Comparison of ENCODE assay signal across 12 cellular contexts in the genomic region with DNA sequence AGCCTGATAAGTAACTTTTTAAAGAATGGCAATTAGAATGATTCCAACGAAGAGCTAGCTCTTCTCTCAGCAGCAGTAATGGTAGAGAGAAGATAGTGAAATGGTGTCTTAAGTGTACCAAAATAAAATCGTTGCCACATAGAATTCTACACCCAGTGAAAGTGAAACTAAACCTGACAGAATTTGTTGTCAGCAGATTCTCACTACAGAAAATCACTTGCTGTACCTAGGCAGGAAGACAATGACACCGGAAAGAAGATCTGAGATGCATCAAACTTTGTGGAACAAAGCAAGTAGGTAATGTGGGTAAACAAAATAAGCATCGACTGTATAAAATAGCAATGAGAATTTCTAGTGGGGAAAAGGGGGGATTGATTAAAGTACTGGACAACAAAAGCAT. TPM values are rescaled to one million over a fixed set of nuclear protein-coding genes. Genes with fewer than 3 reads are reported as not detected.
DNase-seq lines count a peak whose midpoint lies in the region; ATAC-seq lines count a peak whose summit lies in the region.
"Had no signal": no experiment of that assay in that cellular context is flagged by ENCODE, and none has a peak within 500 bp of the region (broad histone marks: within the 10 kb centered on the region; RNA-seq: fewer than 3 reads in every experiment).

No MANE protein-coding gene starts in this region.

- peaks cover 25% of the 10 kb centered on the region for H3K9me3 Mint-ChIP-seq in activated CD4-positive, alpha-beta T cell treated with anti-CD3 and anti-CD28 coated beads, Interleukin-2, amount 10 ng/mL, durations not matched to agents 7 days and 5 days
- H3K9me3 Mint-ChIP-seq in IgD-negative memory B cell, result peaks cover under 1 to 11% (median 6%) of the 10 kb centered on the region in 3 donors
- no peaks in the 10 kb centered on the region for H3K9me3 Mint-ChIP-seq in activated naive CD8-positive, alpha-beta T cell treated with anti-CD3 and anti-CD28 coated beads, Interleukin-2, amount 10 ng/mL, durations not matched to agents 7 days and 5 days
- H3K9me3 Mint-ChIP-seq in stimulated activated naive B cell treated with anti-CD40 and anti-IgM and Interleukin-4, amounts not matched to agents 10 μg/mL and 1 μg/mL and 100 μg/mL, for 72 hours, result peaks cover 4 to 5% of the 10 kb centered on the region in 2 donors

- peaks cover 25% of the 10 kb centered on the region for H3K4me1 Mint-ChIP-seq in activated CD4-positive, alpha-beta T cell treated with anti-CD3 and anti-CD28 coated beads, Interleukin-2, amount 10 ng/mL, durations not matched to agents 7 days and 5 days
- peaks cover 6 to 13% (median 8%) of the 10 kb centered on the region in 3 donors for H3K4me1 Mint-ChIP-seq in IgD-negative memory B cell
- H3K4me1 Mint-ChIP-seq in activated naive CD8-positive, alpha-beta T cell treated with anti-CD3 and anti-CD28 coated beads, Interleukin-2, amount 10 ng/mL, durations not matched to agents 7 days and 5 days, result peaks cover 14% of the 10 kb centered on the region
- peaks cover 8 to 10% of the 10 kb centered on the region in 2 donors for H3K4me1 Mint-ChIP-seq in stimulated activated naive B cell treated with anti-CD40 and anti-IgM and Interleukin-4, amounts not matched to agents 10 μg/mL and 1 μg/mL and 100 μg/mL, for 72 hours

- ATAC-seq in activated naive CD8-positive, alpha-beta T cell treated with anti-CD3 and anti-CD28 coated beads, Interleukin-2, amount 10 ng/mL, durations not matched to agents 7 days and 5 days (ENCODE audit: low read depth), result peak; percentile 97
- no peak for ATAC-seq in stimulated activated naive B cell treated with anti-CD40 and anti-IgM and Interleukin-4, amounts not matched to agents 10 μg/mL and 1 μg/mL and 100 μg/mL, for 72 hours (replicated peaks)
- no peak for ATAC-seq in HG03108 (IDR thresholded peaks at IDR 0.05; ENCODE audit: unreplicated experiment)

- CTCF ChIA-PET in activated CD4-positive, alpha-beta T cell treated with anti-CD3 and anti-CD28 coated beads, Interleukin-2, amount 10 ng/mL, durations not matched to agents 7 days and 5 days (lab: Charles Lee), result interaction anchor here (1.3 to 1.4 kb wide), 2 partner anchors 10 to 12 kb away, joined by 3 read pairs; no protein-coding TSS in a partner anchor

- H3K27ac Mint-ChIP-seq in activated CD4-positive, alpha-beta T cell treated with anti-CD3 and anti-CD28 coated beads, Interleukin-2, amount 10 ng/mL, durations not matched to agents 7 days and 5 days, result peak overlapping the region; percentile 96
- H3K27ac Mint-ChIP-seq in IgD-negative memory B cell, result peak overlapping the region in 2 of 3 donors; percentile 4 to 72
- peak overlapping the region; percentile 91 for H3K27ac Mint-ChIP-seq in activated naive CD8-positive, alpha-beta T cell treated with anti-CD3 and anti-CD28 coated beads, Interleukin-2, amount 10 ng/mL, durations not matched to agents 7 days and 5 days
- H3K27ac Mint-ChIP-seq in stimulated activated naive B cell treated with anti-CD40 and anti-IgM and Interleukin-4, amounts not matched to agents 10 μg/mL and 1 μg/mL and 100 μg/mL, for 72 hours, result peak overlapping the region; percentile 60

- H3K4me3 Mint-ChIP-seq in activated CD4-positive, alpha-beta T cell treated with anti-CD3 and anti-CD28 coated beads, Interleukin-2, amount 10 ng/mL, durations not matched to agents 7 days and 5 days, result peak overlapping the region; percentile 52
- peak overlapping the region in 2 of 4 donors; percentile 63 to 70 for H3K4me3 Mint-ChIP-seq in IgD-negative memory B cell
- H3K4me3 Mint-ChIP-seq in activated naive CD8-positive, alpha-beta T cell treated with anti-CD3 and anti-CD28 coated beads, Interleukin-2, amount 10 ng/mL, durations not matched to agents 7 days and 5 days, result peak overlapping the region; percentile 81
- peak overlapping the region; percentile 44 to 50 for H3K4me3 Mint-ChIP-seq in stimulated activated naive B cell treated with anti-CD40 and anti-IgM and Interleukin-4, amounts not matched to agents 10 μg/mL and 1 μg/mL and 100 μg/mL, for 72 hours

- POLR2A ChIA-PET in activated CD4-positive, alpha-beta T cell treated with anti-CD3 and anti-CD28 coated beads, Interleukin-2, amount 10 ng/mL, durations not matched to agents 7 days and 5 days (lab: Charles Lee), result no interaction called here
- POLR2A ChIA-PET in activated naive CD8-positive, alpha-beta T cell treated with anti-CD3 and anti-CD28 coated beads, Interleukin-2, amount 10 ng/mL, durations not matched to agents 7 days and 5 days (lab: Charles Lee), result interaction anchor here (1.2 kb wide), 1 partner anchor 14 kb away, joined by 4 read pairs; no protein-coding TSS in a partner anchor

- peaks cover 3% of the 10 kb centered on the region for H3K27me3 Mint-ChIP-seq in activated CD4-positive, alpha-beta T cell treated with anti-CD3 and anti-CD28 coated beads, Interleukin-2, amount 10 ng/mL, durations not matched to agents 7 days and 5 days
- no peaks in the 10 kb centered on the region for H3K27me3 Mint-ChIP-seq in IgD-negative memory B cell
- peaks cover 2% of the 10 kb centered on the region for H3K27me3 Mint-ChIP-seq in activated naive CD8-positive, alpha-beta T cell treated with anti-CD3 and anti-CD28 coated beads, Interleukin-2, amount 10 ng/mL, durations not matched to agents 7 days and 5 days
- H3K27me3 Mint-ChIP-seq in stimulated activated naive B cell treated with anti-CD40 and anti-IgM and Interleukin-4, amounts not matched to agents 10 μg/mL and 1 μg/mL and 100 μg/mL, for 72 hours, result no peaks in the 10 kb centered on the region

- peak; percentile 38 for DNase-seq in activated CD4-positive, alpha-beta T cell treated with anti-CD3 and anti-CD28 coated beads, Interleukin-2, amount 10 ng/mL, durations not matched to agents 7 days and 5 days
- no peak for DNase-seq in activated CD4-positive, alpha-beta T cell treated with anti-CD3 and anti-CD28 coated beads, Interleukin-2, amount 50 U/mL, for 4 hours
- no peak for DNase-seq in activated naive CD8-positive, alpha-beta T cell treated with anti-CD3 and anti-CD28 coated beads, Interleukin-2, amount 10 ng/mL, durations not matched to agents 7 days and 5 days
- DNase-seq in stimulated activated naive B cell treated with anti-CD40 and anti-IgM and Interleukin-4, amounts not matched to agents 10 μg/mL and 1 μg/mL and 100 μg/mL, for 72 hours, result no peak
- DNase-seq in epidermal melanocyte (ENCODE audit: insufficient read length, low spot score) (no peak), NCI-H2029 treated with DMSO at 0.1 percent for 48 hours (lab: John Stamatoyannopoulos, UW) (no peak)
- DNase-seq: AML-193, brain microvascular endothelial cell, foreskin melanocyte, NCI-H526 treated with DMSO at 0.1 percent for 48 hours had no signal

- peaks cover 18% of the 10 kb centered on the region for H3K36me3 Mint-ChIP-seq in activated CD4-positive, alpha-beta T cell treated with anti-CD3 and anti-CD28 coated beads, Interleukin-2, amount 10 ng/mL, durations not matched to agents 7 days and 5 days (ENCODE audit: low read depth)
- peaks cover 6% of the 10 kb centered on the region for H3K36me3 Mint-ChIP-seq in IgD-negative memory B cell
- H3K36me3 Mint-ChIP-seq in activated naive CD8-positive, alpha-beta T cell treated with anti-CD3 and anti-CD28 coated beads, Interleukin-2, amount 10 ng/mL, durations not matched to agents 7 days and 5 days, result peaks cover 2% of the 10 kb centered on the region
- peaks cover 0 to under 1% of the 10 kb centered on the region in 2 donors for H3K36me3 Mint-ChIP-seq in stimulated activated naive B cell treated with anti-CD40 and anti-IgM and Interleukin-4, amounts not matched to agents 10 μg/mL and 1 μg/mL and 100 μg/mL, for 72 hours

RNA-seq across cellular contexts. Expression of a gene that starts 20.7 kb away (rescaled TPM):
- total RNA-seq in activated CD4-positive, alpha-beta T cell treated with anti-CD3 and anti-CD28 coated beads, Interleukin-2, amount 10 ng/mL, durations not matched to agents 7 days and 5 days, result under 1 TPM; 0.21 to 0.64 TPM
- 47.0 TPM for polyA plus RNA-seq in IgD-negative memory B cell
- total RNA-seq in activated naive CD8-positive, alpha-beta T cell treated with anti-CD3 and anti-CD28 coated beads, Interleukin-2, amount 10 ng/mL, durations not matched to agents 7 days and 5 days, result under 1 TPM; 0.17 to 0.48 TPM

Comparison
In these comparisons a context has a peak if more than half of its experiments do, and no peak if none do; other contexts are left out.
1. H3K27ac Mint-ChIP-seq: peak in every context shown above with its lines; median percentile 96 in activated CD4-positive, alpha-beta T cell treated with anti-CD3 and anti-CD28 coated beads, Interleukin-2, amount 10 ng/mL, durations not matched to agents 7 days and 5 days; 91 in activated naive CD8-positive, alpha-beta T cell treated with anti-CD3 and anti-CD28 coated beads, Interleukin-2, amount 10 ng/mL, durations not matched to agents 7 days and 5 days; 60 in stimulated activated naive B cell treated with anti-CD40 and anti-IgM and Interleukin-4, amounts not matched to agents 10 μg/mL and 1 μg/mL and 100 μg/mL, for 72 hours; 38 in IgD-negative memory B cell.